1 cellular context compared by ENCODE assay signal in the genomic region with DNA sequence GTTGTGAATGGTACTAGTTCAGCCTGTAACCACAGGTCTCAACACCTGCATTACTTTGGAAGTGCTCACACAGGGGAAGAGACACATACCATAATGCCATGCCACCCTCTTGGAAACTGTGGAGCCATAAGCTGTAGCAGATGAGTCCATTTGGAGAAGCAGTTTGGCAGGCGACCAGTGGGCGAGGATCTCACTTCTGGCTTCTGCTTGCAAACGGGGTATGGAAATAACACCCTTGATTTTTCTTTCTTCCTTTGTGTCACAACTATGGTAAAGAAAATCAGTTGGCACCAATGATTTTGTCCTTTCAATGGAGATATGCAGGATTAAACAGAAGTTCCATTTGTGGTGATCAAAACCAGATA.
A peak's percentile ranks its signal among the peaks of the same experiment; 100 is the strongest.
TF ChIP-seq lines count a peak whose summit lies in the region.

No MANE protein-coding gene starts in this region.

TF ChIP-seq in HepG2, 621 proteins besides CTCF, POLR2A, EP300 and RAD21 (continued from another document):
- TF ChIP-seq, protein P1, sequence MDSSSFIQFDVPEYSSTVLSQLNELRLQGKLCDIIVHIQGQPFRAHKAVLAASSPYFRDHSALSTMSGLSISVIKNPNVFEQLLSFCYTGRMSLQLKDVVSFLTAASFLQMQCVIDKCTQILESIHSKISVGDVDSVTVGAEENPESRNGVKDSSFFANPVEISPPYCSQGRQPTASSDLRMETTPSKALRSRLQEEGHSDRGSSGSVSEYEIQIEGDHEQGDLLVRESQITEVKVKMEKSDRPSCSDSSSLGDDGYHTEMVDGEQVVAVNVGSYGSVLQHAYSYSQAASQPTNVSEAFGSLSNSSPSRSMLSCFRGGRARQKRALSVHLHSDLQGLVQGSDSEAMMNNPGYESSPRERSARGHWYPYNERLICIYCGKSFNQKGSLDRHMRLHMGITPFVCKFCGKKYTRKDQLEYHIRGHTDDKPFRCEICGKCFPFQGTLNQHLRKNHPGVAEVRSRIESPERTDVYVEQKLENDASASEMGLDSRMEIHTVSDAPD (CRISPR knock-in tag; IDR thresholded peaks at IDR 0.05), result no peak
- TF ChIP-seq DR1 (CRISPR knock-in tag; IDR thresholded peaks at IDR 0.05) (no peak; the same call in 1 of the 2 replicates), ETV5 (CRISPR knock-in tag; IDR thresholded peaks at IDR 0.05; ENCODE audit: borderline replicate concordance) (no peak), ARNT2 (CRISPR knock-in tag; IDR thresholded peaks at IDR 0.05; ENCODE audit: low read depth) (0 out of 2 replicates have a peak, but pooled peaks have one; percentile 28), FOSL2 (CRISPR knock-in tag; IDR thresholded peaks at IDR 0.05) (no peak), ZNF496 (CRISPR knock-in tag; IDR thresholded peaks at IDR 0.05; ENCODE audit: insufficient replicate concordance) (no peak), GATAD2A (CRISPR knock-in tag; IDR thresholded peaks at IDR 0.05) (no peak)
